In genomic region chr11:35247428-35247827, GRCh38 we compare ENCODE assay signal across 10 cellular contexts.
DNase-seq lines count a peak whose midpoint lies in the region; ATAC-seq and TF ChIP-seq lines count a peak whose summit lies in the region.
"Had no signal": no experiment of that assay in that cellular context is flagged by ENCODE, and none has a peak within 500 bp of the region (broad histone marks: within the 10 kb centered on the region; RNA-seq: fewer than 3 reads in every experiment).

No MANE protein-coding gene starts in this region.

- H3K36me3 Mint-ChIP-seq in T-helper 1 cell treated with Interleukin-12 subunit alpha and Interleukin-12 subunit beta and Interleukin-4 antibody, amounts not matched to agents 30 μg/mL and 1 μg/mL, for 36 hours (ENCODE audit: low read depth), result peaks cover 12% of the 10 kb centered on the region

- peak; percentile 25 for ATAC-seq in left ventricle myocardium superior
- no peak for ATAC-seq in left lobe of liver

- in situ Hi-C loops in ACHN (cut with HindIII; ENCODE audit: low pct_ligation_motif_present, low pct_unique_long_range_greater_than_20kb, low sequenced_read_pairs), result no loop called here
- in situ Hi-C loops in GM13977 (cut with MboI; ENCODE audit: low pct_unique_long_range_greater_than_20kb, low sequenced_read_pairs, unreplicated experiment), result no loop called here

- peaks cover 20% of the 10 kb centered on the region for H3K4me1 Mint-ChIP-seq in T-helper 1 cell treated with Interleukin-12 subunit alpha and Interleukin-12 subunit beta and Interleukin-4 antibody, amounts not matched to agents 30 μg/mL and 1 μg/mL, for 36 hours (ENCODE audit: low read depth)
- H3K4me1 Mint-ChIP-seq: activated B cell treated with CpG ODN at 0.5 μM for 24 hours, neural crest cell had no signal

- H3K27ac Mint-ChIP-seq in T-helper 1 cell treated with Interleukin-12 subunit alpha and Interleukin-12 subunit beta and Interleukin-4 antibody, amounts not matched to agents 30 μg/mL and 1 μg/mL, for 36 hours, result peak overlapping the region; percentile 45
- H3K27ac Mint-ChIP-seq: activated B cell treated with CpG ODN at 0.5 μM for 24 hours had no signal

- H3K4me3 Mint-ChIP-seq in T-helper 1 cell treated with Interleukin-12 subunit alpha and Interleukin-12 subunit beta and Interleukin-4 antibody, amounts not matched to agents 30 μg/mL and 1 μg/mL, for 36 hours, result no peak overlapping the region
- H3K4me3 Mint-ChIP-seq: activated B cell treated with CpG ODN at 0.5 μM for 24 hours, neural crest cell had no signal

- intact Hi-C loops in left ventricle myocardium superior (cut with micrococcal nuclease), result no loop called here

- H3K9me3 Mint-ChIP-seq in T-helper 1 cell treated with Interleukin-12 subunit alpha and Interleukin-12 subunit beta and Interleukin-4 antibody, amounts not matched to agents 30 μg/mL and 1 μg/mL, for 36 hours, result peaks cover 21% of the 10 kb centered on the region
- H3K9me3 Mint-ChIP-seq: activated B cell treated with CpG ODN at 0.5 μM for 24 hours had no signal

- TF ChIP-seq CTCF in GM13977 (IDR thresholded peaks at IDR 0.05; ENCODE audit: extremely low read depth, insufficient read depth, missing control alignments), result no peak

- DNase-seq in activated T-cell treated with anti-CD3 and anti-CD28 coated beads for 1 hour (ENCODE audit: low read depth), result peak; percentile 38
- DNase-seq in left ventricle myocardium superior, result no peak
- DNase-seq in stimulated activated CD8-positive, alpha-beta memory T cell treated with anti-CD3 and anti-CD28 coated beads, Interleukin-4, amount 100 ng/mL, for 24 hours (ENCODE audit: low read depth), result peak; percentile 29
- DNase-seq in left lobe of liver (ENCODE audit: low spot score), result no peak
- no peak for DNase-seq in ACHN
- DNase-seq in GM13977 (ENCODE audit: low spot score), result no peak
- DNase-seq in A172 (ENCODE audit: low spot score), result no peak
- DNase-seq: activated B cell treated with CpG ODN at 0.5 μM for 24 hours had no signal

- peaks cover 23% of the 10 kb centered on the region for H3K27me3 Mint-ChIP-seq in T-helper 1 cell treated with Interleukin-12 subunit alpha and Interleukin-12 subunit beta and Interleukin-4 antibody, amounts not matched to agents 30 μg/mL and 1 μg/mL, for 36 hours (ENCODE audit: low read depth)
- H3K27me3 Mint-ChIP-seq: activated B cell treated with CpG ODN at 0.5 μM for 24 hours had no signal

Comparison
In these comparisons a context has a peak if more than half of its experiments do, and no peak if none do; other contexts are left out.
1. DNase-seq: peak in activated T-cell treated with anti-CD3 and anti-CD28 coated beads for 1 hour (single experiment) and stimulated activated CD8-positive, alpha-beta memory T cell treated with anti-CD3 and anti-CD28 coated beads, Interleukin-4, amount 100 ng/mL, for 24 hours (single experiment); none in left ventricle myocardium superior (single experiment), left lobe of liver (single experiment), ACHN (single experiment), GM13977 (single experiment) and A172 (single experiment).